22 cellular contexts compared by ENCODE assay signal in the genomic region with DNA sequence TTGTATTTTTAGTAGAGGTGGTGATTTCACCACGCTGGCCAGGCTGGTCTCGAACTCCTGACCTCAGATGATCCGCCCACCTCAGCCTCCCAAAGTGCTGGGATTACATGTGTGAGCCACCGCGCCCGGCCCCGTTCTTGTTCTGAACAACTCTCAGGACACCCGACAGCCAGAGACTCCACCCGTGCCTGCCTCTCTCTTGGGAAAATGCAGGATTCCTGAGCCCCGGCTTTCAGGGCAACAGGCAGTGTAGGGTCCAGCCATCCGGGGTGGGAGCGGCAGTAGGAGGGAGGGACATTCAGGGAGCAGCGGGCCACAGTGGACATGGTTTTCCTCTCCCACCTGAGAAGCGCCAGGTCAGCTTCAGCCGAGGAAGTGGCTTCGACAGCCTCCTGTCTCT. TPM values are rescaled to one million over a fixed set of nuclear protein-coding genes. Genes with fewer than 3 reads are reported as not detected.
"Had no signal": no experiment of that assay in that cellular context is flagged by ENCODE, and none has a peak within 500 bp of the region (broad histone marks: within the 10 kb centered on the region; RNA-seq: fewer than 3 reads in every experiment).

No MANE protein-coding gene starts in this region.

- H3K9me3 Mint-ChIP-seq: activated naive CD8-positive, alpha-beta T cell treated with anti-CD3 and anti-CD28 coated beads for 36 hours; activated T-cell treated with anti-CD3 and anti-CD28 coated beads, Interleukin-2, amount 50 U/mL, for 4 hours; natural killer cell treated with Interleukin-12 subunit alpha and Interleukin-12 subunit beta and Interleukin-15 and Interleukin-18, amount 100 ng/mL, for 72 hours had no signal

- DNase-seq: activated CD4-positive, alpha-beta T cell treated with anti-CD3 and anti-CD28 coated beads, Interleukin-2, amount 50 U/mL, for 4 hours; activated CD8-positive, alpha-beta memory T cell treated with anti-CD3 and anti-CD28 coated beads, Interleukin-2, amount 50 U/mL, for 48 hours; activated naive CD4-positive, alpha-beta T cell treated with Interleukin-2 at 50 U/mL for 16 hours; activated naive CD8-positive, alpha-beta T cell treated with anti-CD3 and anti-CD28 coated beads for 36 hours; activated T-cell treated with anti-CD3 and anti-CD28 coated beads, Interleukin-2, amount 50 U/mL, for 4 hours; cerebellar nuclear complex; cortex of kidney; foreskin fibroblast; left cardiac atrium; midbrain; stimulated activated CD4-positive, alpha-beta T cell treated with anti-CD3 and anti-CD28 coated beads, Interleukin-12 subunit alpha, Interleukin-12 subunit beta, amount 100 ng/mL, for 4 hours; stimulated activated CD4-positive, alpha-beta T cell treated with anti-CD3 and anti-CD28 coated beads, Interleukin-4, amount 100 ng/mL, for 4 hours; stimulated activated naive CD8-positive, alpha-beta T cell treated with anti-CD3 and anti-CD28 coated beads, Interleukin-15, Interleukin-2, amounts not matched to agents 100 U/mL and 50 U/mL, for 24 hours; T-helper 1 cell; upper lobe of left lung had no signal

- H3K4me1 Mint-ChIP-seq: activated naive CD8-positive, alpha-beta T cell treated with anti-CD3 and anti-CD28 coated beads for 36 hours had no signal

- H3K36me3 Mint-ChIP-seq: activated naive CD8-positive, alpha-beta T cell treated with anti-CD3 and anti-CD28 coated beads for 36 hours; natural killer cell treated with Interleukin-12 subunit alpha and Interleukin-12 subunit beta and Interleukin-15 and Interleukin-18, amount 100 ng/mL, for 72 hours had no signal

- H3K4me3 ChIP-seq: hepatocyte, prostate gland, upper lobe of left lung had no signal

- ATAC-seq: activated T-cell treated with anti-CD3 and anti-CD28 coated beads, Interleukin-2, amount 50 U/mL, for 4 hours; left cardiac atrium; right cardiac atrium; stimulated activated naive CD8-positive, alpha-beta T cell treated with anti-CD3 and anti-CD28 coated beads, Interleukin-15, Interleukin-2, amounts not matched to agents 100 U/mL and 50 U/mL, for 24 hours had no signal

- H3K27ac Mint-ChIP-seq: activated naive CD8-positive, alpha-beta T cell treated with anti-CD3 and anti-CD28 coated beads for 36 hours; natural killer cell treated with Interleukin-12 subunit alpha and Interleukin-12 subunit beta and Interleukin-15 and Interleukin-18, amount 100 ng/mL, for 72 hours had no signal

- H3K4me1 ChIP-seq: prostate gland, upper lobe of left lung had no signal

- H3K27me3 Mint-ChIP-seq: activated naive CD8-positive, alpha-beta T cell treated with anti-CD3 and anti-CD28 coated beads for 36 hours; natural killer cell treated with Interleukin-12 subunit alpha and Interleukin-12 subunit beta and Interleukin-15 and Interleukin-18, amount 100 ng/mL, for 72 hours had no signal

- H3K27me3 ChIP-seq: hepatocyte, upper lobe of left lung had no signal

- H3K9me3 ChIP-seq: prostate gland, upper lobe of left lung had no signal

- H3K4me3 Mint-ChIP-seq: activated naive CD8-positive, alpha-beta T cell treated with anti-CD3 and anti-CD28 coated beads for 36 hours; activated T-cell treated with anti-CD3 and anti-CD28 coated beads, Interleukin-2, amount 50 U/mL, for 4 hours; natural killer cell treated with Interleukin-12 subunit alpha and Interleukin-12 subunit beta and Interleukin-15 and Interleukin-18, amount 100 ng/mL, for 72 hours had no signal

- H3K36me3 ChIP-seq: prostate gland, upper lobe of left lung had no signal

- H3K27ac ChIP-seq: epithelial cell of prostate, hepatocyte, upper lobe of left lung had no signal

RNA-seq across cellular contexts. Expression of a gene that starts 59.0 kb away (rescaled TPM):
- total RNA-seq: activated CD8-positive, alpha-beta memory T cell treated with anti-CD3 and anti-CD28 coated beads for 36 hours; activated naive CD8-positive, alpha-beta T cell treated with anti-CD3 and anti-CD28 coated beads for 36 hours; natural killer cell treated with Interleukin-12 subunit alpha and Interleukin-12 subunit beta and Interleukin-15 and Interleukin-18, amount 100 ng/mL, for 72 hours had no signal
- polyA plus RNA-seq: fibroblast of lung had no signal
